20 cellular contexts compared by ENCODE assay signal in the genomic region with DNA sequence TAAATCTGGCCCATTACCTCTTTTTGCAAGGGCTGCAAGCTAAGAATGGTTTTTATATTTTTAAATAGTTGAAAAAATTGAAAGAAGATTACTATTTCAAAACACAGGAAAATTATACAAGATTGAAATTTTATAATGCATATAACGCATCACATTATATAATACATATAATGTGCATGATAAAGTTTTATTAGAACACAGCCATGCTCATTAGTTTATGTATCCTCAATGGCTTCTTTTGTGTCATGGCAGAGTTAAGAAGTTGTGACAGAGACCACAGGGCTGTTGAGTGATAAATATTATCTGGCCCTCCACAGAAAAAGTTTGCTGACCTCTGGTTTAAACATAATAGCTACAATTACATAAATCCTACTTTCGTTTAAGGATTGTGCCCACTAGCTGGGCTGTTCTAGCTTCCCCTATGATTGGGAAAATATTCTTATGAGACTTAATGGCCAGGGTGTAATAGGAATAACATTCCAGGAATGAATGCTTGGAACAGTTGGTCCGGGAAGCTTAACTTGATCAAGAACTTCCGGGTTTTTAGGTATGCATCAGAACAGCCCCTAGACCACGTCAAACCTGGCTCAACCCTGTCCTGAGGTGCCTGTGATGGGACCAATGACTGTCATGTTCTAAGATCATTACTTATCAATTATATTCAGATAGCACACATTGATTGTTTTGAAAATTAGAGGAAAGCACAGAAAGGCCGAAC.
DNase-seq lines count a peak whose midpoint lies in the region; ATAC-seq and TF ChIP-seq lines count a peak whose summit lies in the region.
"Had no signal": no experiment of that assay in that cellular context is flagged by ENCODE, and none has a peak within 500 bp of the region (broad histone marks: within the 10 kb centered on the region; RNA-seq: fewer than 3 reads in every experiment).

No MANE protein-coding gene starts in this region.

- TF ChIP-seq CTCF in IMR-90 (conservative IDR thresholded peaks at IDR 0.05; ENCODE audit: low read depth, low read length): no peak
- no peak for TF ChIP-seq CTCF in fibroblast of the aortic adventitia (IDR thresholded peaks at IDR 0.05; ENCODE audit: insufficient read depth, low read length)
- no peak for TF ChIP-seq CTCF in spleen (IDR thresholded peaks at IDR 0.05 in 8 of 11, conservative IDR thresholded peaks at IDR 0.05 in 3 of 11)

- H3K36me3 ChIP-seq in ACC112 (ENCODE audit: insufficient read depth, low read length) (no peaks in the 10 kb centered on the region), IMR-90 (ENCODE audit: control insufficient read depth, insufficient read depth, low read length) (no peaks in the 10 kb centered on the region), trophoblast cell (ENCODE audit: control insufficient read depth in 1 of 2, insufficient read depth in 2 of 2, low read length in 2 of 2) (no peaks in the 10 kb centered on the region), spleen (no peaks in the 10 kb centered on the region)

- no peaks in the 10 kb centered on the region for H4K20me1 ChIP-seq in IMR-90 (ENCODE audit: insufficient read depth, low read length)

- H3K23ac ChIP-seq in IMR-90 (ENCODE audit: low read depth, low read length) (no peak overlapping the region), trophoblast cell (ENCODE audit: low read length) (no peak overlapping the region)

- CTCF ChIA-PET in IMR-90 (lab: Yijun Ruan, JAX): interaction anchor here (0.7 kb wide), 1 partner anchor 17 kb away, joined by 3 read pairs; no protein-coding TSS in a partner anchor

- BruUV-seq in IMR-90 (replicated peaks; lab: Mats Ljungman, UMichigan): no TSS peak

- H3K4ac ChIP-seq in IMR-90 (ENCODE audit: low read depth, low read length) (no peak overlapping the region), trophoblast cell (ENCODE audit: low read depth, low read length) (no peak overlapping the region)

- H3K4me3 ChIP-seq in ACC112 (ENCODE audit: low read depth, low read length) (no peak overlapping the region), IMR-90 (ENCODE audit: insufficient read depth, low read depth, low read length) (no peak overlapping the region), fibroblast of the aortic adventitia (ENCODE audit: low read depth, low read length) (no peak overlapping the region), trophoblast cell (ENCODE audit: low read depth, low read length) (no peak overlapping the region), spleen (no peak overlapping the region)

- dilution Hi-C loops in IMR-90 (cut with HindIII; ENCODE audit: low sequenced_read_pairs, unreplicated experiment): no loop called here

- TF ChIP-seq RAD21 in IMR-90 (IDR thresholded peaks at IDR 0.05; ENCODE audit: low read length): no peak

- H3K9me3 ChIP-seq in IMR-90 (ENCODE audit: control insufficient read depth, insufficient read depth, low read length): no peaks in the 10 kb centered on the region
- H3K9me3 ChIP-seq in trophoblast cell (ENCODE audit: insufficient read depth, low read depth, low read length): no peaks in the 10 kb centered on the region
- H3K9me3 ChIP-seq in spleen: no peaks in the 10 kb centered on the region

- DNase-seq in IMR-90: no peak
- DNase-seq in fibroblast of the aortic adventitia (ENCODE audit: low read depth): peak; percentile 9
- peak; percentile 17 to 56 for DNase-seq in trophoblast cell
- DNase-seq in spleen: no peak
- no peak for DNase-seq in NCI-H774 (lab: John Stamatoyannopoulos, UW)
- DNase-seq in left cardiac atrium: no peak
- DNase-seq: Calu3; CD4-positive, alpha-beta T cell; DMS53; H9; NCI-H1105; NCI-H2081; NCI-H2171 treated with DMSO at 0.1 percent for 48 hours; NCI-H446; OCI-M1; Right ventricle myocardium superior; SW 1271 had no signal

- no peak overlapping the region for H3K4me2 ChIP-seq in IMR-90 (ENCODE audit: low read depth, low read length)
- no peak overlapping the region for H3K4me2 ChIP-seq in trophoblast cell (ENCODE audit: low read length)

- H4K8ac ChIP-seq in IMR-90 (ENCODE audit: low read depth in 2 of 2, low read length in 2 of 2) (no peak overlapping the region), trophoblast cell (ENCODE audit: low read depth, low read length) (no peak overlapping the region)

- H3K18ac ChIP-seq in IMR-90 (ENCODE audit: low read depth, low read length) (no peak overlapping the region), trophoblast cell (ENCODE audit: low read length) (no peak overlapping the region)

- H3K79me1 ChIP-seq in IMR-90 (ENCODE audit: low read depth in 1 of 2, low read length in 2 of 2): no peaks in the 10 kb centered on the region
- H3K79me1 ChIP-seq in trophoblast cell (ENCODE audit: low read length): no peaks in the 10 kb centered on the region

- H2BK15ac ChIP-seq in IMR-90 (ENCODE audit: low read depth, low read length): no peak overlapping the region

- H3K27ac ChIP-seq in ACC112 (ENCODE audit: low read depth, low read length): no peak overlapping the region
- no peak overlapping the region for H3K27ac ChIP-seq in IMR-90 (ENCODE audit: insufficient read depth, low read length)
- H3K27ac ChIP-seq in trophoblast cell (ENCODE audit: low read depth, low read length): no peak overlapping the region
- H3K27ac ChIP-seq in spleen: no peak overlapping the region
- H3K27ac ChIP-seq: 22Rv1 had no signal

- H2AK9ac ChIP-seq in IMR-90 (replicated peaks; ENCODE audit: low read depth, low read length, poor library complexity): no peak overlapping the region

- H3K56ac ChIP-seq in IMR-90 (ENCODE audit: extremely low read depth, insufficient read depth, low read length): no peak overlapping the region

- H3K4me1 ChIP-seq in ACC112 (ENCODE audit: control insufficient read depth, insufficient read depth, low read length, unreplicated experiment) (peaks cover 5% of the 10 kb centered on the region), IMR-90 (ENCODE audit: control insufficient read depth, insufficient read depth, low read length) (no peaks in the 10 kb centered on the region), trophoblast cell (ENCODE audit: control insufficient read depth in 1 of 2, insufficient read depth in 2 of 2, low read length in 2 of 2) (peaks cover 0 to 2% of the 10 kb centered on the region in 2 experiments), spleen (no peaks in the 10 kb centered on the region)

- POLR2A ChIA-PET in IMR-90 (lab: Charles Lee; ENCODE audit: unreplicated experiment): no interaction called here

- in situ Hi-C loops in IMR-90 (cut with MboI; ENCODE audit: low sequenced_read_pairs): no loop called here

- H3K14ac ChIP-seq in IMR-90 (replicated peaks; ENCODE audit: low read depth, low read length) (no peak overlapping the region), trophoblast cell (ENCODE audit: low read length) (no peak overlapping the region)

- ATAC-seq in IMR-90 (ENCODE audit: low read depth) (0 out of 2 replicates have a peak, but pooled peaks have one; percentile 14), GM21367 (IDR thresholded peaks at IDR 0.05; ENCODE audit: unreplicated experiment) (no peak), left cardiac atrium (no peak)

- H3K79me2 ChIP-seq in ACC112 (ENCODE audit: control insufficient read depth, insufficient read depth, low read length, unreplicated experiment): no peaks in the 10 kb centered on the region
- no peaks in the 10 kb centered on the region for H3K79me2 ChIP-seq in trophoblast cell (ENCODE audit: control insufficient read depth, insufficient read depth, low read length, poor library complexity)

- H4K12ac ChIP-seq in trophoblast cell (ENCODE audit: low read depth, low read length): no peak overlapping the region

- no peak for TF ChIP-seq POLR2A in IMR-90 (IDR thresholded peaks at IDR 0.05; ENCODE audit: low read depth, low read length)
- no peak for TF ChIP-seq POLR2A in spleen (IDR thresholded peaks at IDR 0.05)

- no peak overlapping the region for H2BK12ac ChIP-seq in trophoblast cell (ENCODE audit: low read length)

- no CpG with 5 or more reads among the region's 6 CpGs for WGBS in IMR-90 (ENCODE audit: extremely low coverage in 2 of 2, insufficient read length in 1 of 2), 2 experiments
- no CpG with 5 or more reads among the region's 6 CpGs for WGBS in trophoblast cell (ENCODE audit: extremely low coverage, insufficient coverage, insufficient read length)
- 65 to 79% (median 75%) methylated on average over 6 of the region's 6 CpGs for WGBS in spleen, 5 donors

- H3K27me3 ChIP-seq in ACC112 (ENCODE audit: insufficient read depth, low read length) (no peaks in the 10 kb centered on the region), IMR-90 (ENCODE audit: control insufficient read depth, insufficient read depth, low read length) (peaks cover 4% of the 10 kb centered on the region; the same call in 1 of the 2 replicates), trophoblast cell (ENCODE audit: insufficient read depth, low read length) (no peaks in the 10 kb centered on the region), spleen (replicated peaks in 1 of 7) (no peaks in the 10 kb centered on the region)

- no peak overlapping the region for H2BK20ac ChIP-seq in IMR-90 (ENCODE audit: low read depth, low read length)

- no peak overlapping the region for H2BK120ac ChIP-seq in IMR-90 (ENCODE audit: low read depth, low read length)
- no peak overlapping the region for H2BK120ac ChIP-seq in trophoblast cell (ENCODE audit: insufficient read depth, low read length, poor library complexity)

- H2AFZ ChIP-seq in ACC112 (ENCODE audit: low read length, unreplicated experiment): peak overlapping the region; percentile 68
- H2AFZ ChIP-seq in IMR-90 (replicated peaks; ENCODE audit: low read length, poor library complexity): no peak overlapping the region
- H2AFZ ChIP-seq in trophoblast cell (ENCODE audit: insufficient read depth, low read length, poor library complexity): no peak overlapping the region

- intact Hi-C loops in IMR-90 (cut with micrococcal nuclease): no loop called here
- intact Hi-C loops in spleen (cut with DNase I; ENCODE audit: low total_unique reads): no loop called here
- intact Hi-C loops in left cardiac atrium (cut with DNase I): no loop called here

- no peak overlapping the region for H4K5ac ChIP-seq in IMR-90 (ENCODE audit: low read depth, low read length)

- H4K91ac ChIP-seq in IMR-90 (ENCODE audit: insufficient read depth, low read depth, low read length) (no peak overlapping the region), trophoblast cell (ENCODE audit: low read depth, low read length) (no peak overlapping the region)

- H2BK5ac ChIP-seq in IMR-90 (ENCODE audit: low read depth, low read length, poor library complexity, severe bottlenecking) (no peak overlapping the region), trophoblast cell (ENCODE audit: low read depth, low read length, poor library complexity) (no peak overlapping the region)

- H3K9me1 ChIP-seq in IMR-90 (ENCODE audit: insufficient read depth, low read length): no peaks in the 10 kb centered on the region

- H3K9ac ChIP-seq in IMR-90 (ENCODE audit: low read depth, low read length) (no peak overlapping the region), trophoblast cell (ENCODE audit: low read length) (no peak overlapping the region)

- H2AK5ac ChIP-seq in IMR-90 (ENCODE audit: low read depth, low read length): no peak overlapping the region
- H2AK5ac ChIP-seq in trophoblast cell (ENCODE audit: low read length): no peak overlapping the region

Comparison
In these comparisons a context has a peak if more than half of its experiments do, and no peak if none do; other contexts are left out.
1. DNase-seq: peak in fibroblast of the aortic adventitia (single experiment) and trophoblast cell (2 of 2); none in IMR-90 (single experiment), spleen (single experiment), NCI-H774 (single experiment) and left cardiac atrium (single experiment).